In genomic region chr2:70948350-70949003, GRCh38 we compare ENCODE assay signal across 8 cellular contexts. TPM values are rescaled to one million over a fixed set of nuclear protein-coding genes. Genes with fewer than 3 reads are reported as not detected.
DNase-seq lines count a peak whose midpoint lies in the region; ATAC-seq and TF ChIP-seq lines count a peak whose summit lies in the region.

No MANE protein-coding gene starts in this region.

- no peaks in the 10 kb centered on the region for H3K9me3 ChIP-seq in AG04450 (ENCODE audit: control insufficient read depth, insufficient read depth, low read length)

- CTCF ChIA-PET in AG04450 (lab: Charles Lee) = interaction anchor here (0.6 to 3.9 kb wide), 39 partner anchors 9 to 645 kb away, joined by 3 to 205 read pairs (median 5); partner anchors contain the start of genes ATP6V1B1, CD207 and FAM136A

- no peak overlapping the region for H3K27ac ChIP-seq in AG04450 (ENCODE audit: low read depth, low read length)

- H3K27me3 ChIP-seq in AG04450 (ENCODE audit: control insufficient read depth, insufficient read depth, low read length) = no peaks in the 10 kb centered on the region

- peak; percentile 33 for DNase-seq in AG04450 (ENCODE audit: low read depth, low spot score)
- DNase-seq in NOMO-1 (lab: John Stamatoyannopoulos, UW; ENCODE audit: unreplicated experiment in 2 of 2) = peak; percentile 43 to 75
- peak; percentile 79 for DNase-seq in activated CD8-positive, alpha-beta memory T cell treated with anti-CD3 and anti-CD28 coated beads, Interleukin-2, amount 50 U/mL, for 4 hours
- no peak for DNase-seq in epithelial cell of proximal tubule (ENCODE audit: low read depth)
- peak; percentile 83 for DNase-seq in myocyte (ENCODE audit: low read depth)
- DNase-seq in stimulated activated CD8-positive, alpha-beta memory T cell treated with anti-CD3 and anti-CD28 coated beads, Interleukin-4, amount 100 ng/mL, for 48 hours = peak; percentile 89

- TF ChIP-seq CTCF in AG04450 (IDR thresholded peaks at IDR 0.05; ENCODE audit: low read depth, low read length) (peak; percentile 93), epithelial cell of proximal tubule (conservative IDR thresholded peaks at IDR 0.05; ENCODE audit: low read depth, low read length) (peak; percentile 92)

- POLR2A ChIA-PET in AG04450 (lab: Yijun Ruan, JAX) = interaction anchor here (1.7 kb wide), 1 partner anchor 17 kb away, joined by 5 read pairs; no protein-coding TSS in a partner anchor

- H3K4me3 ChIP-seq in AG04450 (ENCODE audit: low read depth, low read length) (peak overlapping the region; percentile 54), epithelial cell of proximal tubule (ENCODE audit: low read depth, low read length) (peak overlapping the region; percentile 43)

- ATAC-seq in GM18861 (IDR thresholded peaks at IDR 0.05; ENCODE audit: unreplicated experiment) = peak; percentile 68
- peak; percentile 53 for ATAC-seq in HG03571 (IDR thresholded peaks at IDR 0.05; ENCODE audit: unreplicated experiment)

RNA-seq across cellular contexts. Expression of gene ATP6V1B1, which starts 12.8 kb away (rescaled TPM):
- polyA plus RNA-seq in AG04450 (2011; rRNA removed) = 0.57 and 0.82 TPM in 2 replicates
- 1.0 and 1.7 TPM in 2 replicates for polyA minus RNA-seq in AG04450 (2011; rRNA and poly(A)+ RNA removed)
- total RNA-seq in epithelial cell of proximal tubule (0.81 TPM in 1 of 2 replicates, not detected in the other), myocyte (1.7 and 3.8 TPM in 2 replicates)
- 2.1 TPM for polyA plus RNA-seq in myocyte (2012)

RNA-seq across cellular contexts. Expression of gene ANKRD53, which starts 30.0 kb away (rescaled TPM):
- 0.72 and 1.1 TPM in 2 replicates for polyA plus RNA-seq in AG04450 (2011; rRNA removed)
- polyA minus RNA-seq in AG04450 (2011; rRNA and poly(A)+ RNA removed) = 2.1 and 3.6 TPM in 2 replicates
- total RNA-seq in epithelial cell of proximal tubule (0.58 and 0.75 TPM in 2 replicates), myocyte (1.5 TPM in 1 of 2 replicates, not detected in the other)
- polyA plus RNA-seq in myocyte (2012) = 0.53 TPM

RNA-seq across cellular contexts. Expression of gene TEX261, which starts 46.2 kb away (rescaled TPM):
- 106 and 119 TPM in 2 replicates for polyA plus RNA-seq in AG04450 (2011; rRNA removed)
- polyA minus RNA-seq in AG04450 (2011; rRNA and poly(A)+ RNA removed) = 94.7 and 123 TPM in 2 replicates
- total RNA-seq in epithelial cell of proximal tubule (12.3 and 39.6 TPM in 2 replicates), myocyte (37.9 and 51.4 TPM in 2 replicates)
- 72.9 TPM for polyA plus RNA-seq in myocyte (2012)

RNA-seq across cellular contexts. Expression of gene VAX2, which starts 48.1 kb away (rescaled TPM):
- polyA plus RNA-seq in AG04450 (2011; rRNA removed) = 0.83 and 1.3 TPM in 2 replicates
- 0.56 and 0.64 TPM in 2 replicates for polyA minus RNA-seq in AG04450 (2011; rRNA and poly(A)+ RNA removed)
- 0.12 and 0.51 TPM in 2 replicates for total RNA-seq in epithelial cell of proximal tubule
- total RNA-seq in myocyte = 16.4 and 24.0 TPM in 2 replicates
- 8.3 TPM for polyA plus RNA-seq in myocyte (2012)
